1 cellular context compared by ENCODE assay signal in genomic region chr19:7989071-7989575, GRCh38.
A peak's percentile ranks its signal among the peaks of the same experiment; 100 is the strongest.
TF ChIP-seq lines count a peak whose summit lies in the region.

No MANE protein-coding gene starts in this region.

TF ChIP-seq in Ishikawa, 13 proteins besides CTCF, POLR2A, EP300 and RAD21 (continued from another document):
- TF ChIP-seq TEAD4 (IDR thresholded peaks at IDR 0.05): peak; percentile 96
- TF ChIP-seq TAF1 (IDR thresholded peaks at IDR 0.05; ENCODE audit: low read depth): no peak
TF ChIP-seq in Ishikawa: peak in this region for 2.
